ENCODE assay signal across 9 cellular contexts in genomic region chr22:29305836-29306174, GRCh38. TPM values are rescaled to one million over a fixed set of nuclear protein-coding genes. Genes with fewer than 3 reads are reported as not detected.
A peak's percentile ranks its signal among the peaks of the same experiment; 100 is the strongest.
DNase-seq lines count a peak whose midpoint lies in the region; ATAC-seq and TF ChIP-seq lines count a peak whose summit lies in the region.
"Had no signal": no experiment of that assay in that cellular context is flagged by ENCODE, and none has a peak within 500 bp of the region (broad histone marks: within the 10 kb centered on the region; RNA-seq: fewer than 3 reads in every experiment).

No MANE protein-coding gene starts in this region.

- peak overlapping the region; percentile 55 for H2AFZ ChIP-seq in mesenchymal stem cell (ENCODE audit: low read depth, low read length)

- H3K9ac ChIP-seq in adipocyte (ENCODE audit: low read length) (no peak overlapping the region), mesenchymal stem cell (ENCODE audit: low read length) (no peak overlapping the region)

- peaks cover 11% of the 10 kb centered on the region for H3K79me1 ChIP-seq in mesenchymal stem cell (replicated peaks; ENCODE audit: low read length, poor library complexity, severe bottlenecking)

- H2BK15ac ChIP-seq in mesenchymal stem cell (ENCODE audit: low read depth, poor library complexity, severe bottlenecking) = no peak overlapping the region

- H3K4ac ChIP-seq in mesenchymal stem cell (ENCODE audit: low read depth in 1 of 2, low read length in 2 of 2) = peak overlapping the region in 1 of 2 experiments; percentile 87

- peak overlapping the region in 1 of 2 experiments; percentile 82 for H2BK12ac ChIP-seq in mesenchymal stem cell (ENCODE audit: low read length in 2 of 2)

- H4K8ac ChIP-seq in mesenchymal stem cell (ENCODE audit: low read length) = no peak overlapping the region

- H3K36me3 ChIP-seq in adipocyte (ENCODE audit: control insufficient read depth, insufficient read depth, low read length, severe bottlenecking) (peaks cover 3% of the 10 kb centered on the region), mesenchymal stem cell (ENCODE audit: control insufficient read depth in 1 of 2, insufficient read depth in 2 of 2, low read depth in 1 of 2, low read length in 2 of 2) (peaks cover 4 to 36% of the 10 kb centered on the region in 2 experiments), upper lobe of right lung (peaks cover 3% of the 10 kb centered on the region)

- no peak overlapping the region for H3K14ac ChIP-seq in mesenchymal stem cell (ENCODE audit: low read length in 2 of 2)

- H3K4me2 ChIP-seq in mesenchymal stem cell (ENCODE audit: low read length, poor library complexity, severe bottlenecking) = no peak overlapping the region

- intact Hi-C loops in right cardiac atrium (cut with DNase I) (loop anchor here in 2 of 4 donors (5.0 kb wide), 2 partner anchors 34 to 51 kb away; no protein-coding TSS in a partner anchor), cardiac septum (cut with DNase I) (loop anchor here (2.0 to 5.0 kb wide), 3 partner anchors 37 to 83 kb away; partner anchors contain the start of genes AP1B1 and EWSR1), upper lobe of right lung (cut with DNase I) (no loop called here)

- H2BK5ac ChIP-seq in mesenchymal stem cell (ENCODE audit: low read depth, low read length, poor library complexity, severe bottlenecking) = no peak overlapping the region

- H3K27ac ChIP-seq in right cardiac atrium (ENCODE audit: low read length) = peak overlapping the region; percentile 19
- H3K27ac ChIP-seq in mesenchymal stem cell (ENCODE audit: low read length, poor library complexity, severe bottlenecking) = no peak overlapping the region
- no peak overlapping the region for H3K27ac ChIP-seq in upper lobe of right lung

- DNase-seq in right cardiac atrium (no peak), cardiac septum (ENCODE audit: low spot score) (no peak), adipocyte (ENCODE audit: low read depth) (no peak), mesenchymal stem cell (no peak), upper lobe of right lung (no peak), NCI-H187 (lab: John Stamatoyannopoulos, UW) (no peak)

- H2BK120ac ChIP-seq in mesenchymal stem cell (ENCODE audit: low read depth, low read length) = no peak overlapping the region

- no peaks in the 10 kb centered on the region for H3K9me3 ChIP-seq in right cardiac atrium (ENCODE audit: control insufficient read depth, low read length)
- H3K9me3 ChIP-seq in adipocyte (ENCODE audit: control insufficient read depth, low read length) = no peaks in the 10 kb centered on the region
- H3K9me3 ChIP-seq in mesenchymal stem cell (ENCODE audit: control insufficient read depth, low read length) = no peaks in the 10 kb centered on the region
- H3K9me3 ChIP-seq in upper lobe of right lung = no peaks in the 10 kb centered on the region

- ATAC-seq in right cardiac atrium (no peak), upper lobe of right lung (no peak), HG02588 (IDR thresholded peaks at IDR 0.05; ENCODE audit: unreplicated experiment) (no peak), HG03469 (IDR thresholded peaks at IDR 0.05; ENCODE audit: unreplicated experiment) (no peak)

- 53% methylated on average over 7 of the region's 7 CpGs for WGBS in right cardiac atrium
- 64% methylated on average over 7 of the region's 7 CpGs for WGBS in mesenchymal stem cell

- no peak for TF ChIP-seq CTCF in upper lobe of right lung (IDR thresholded peaks at IDR 0.05)

- H4K91ac ChIP-seq in mesenchymal stem cell (ENCODE audit: low read length) = peak overlapping the region; percentile 73

- H3K4me3 ChIP-seq in right cardiac atrium (ENCODE audit: low read length) (no peak overlapping the region), adipocyte (ENCODE audit: low read length) (peak overlapping the region; percentile 95), mesenchymal stem cell (ENCODE audit: insufficient read depth in 1 of 2, low read depth in 1 of 2, low read length in 2 of 2) (no peak overlapping the region), upper lobe of right lung (peak overlapping the region; percentile 85)

- H3K18ac ChIP-seq in mesenchymal stem cell (ENCODE audit: low read depth in 1 of 2, low read length in 2 of 2) = peak overlapping the region in 1 of 2 experiments; percentile 79

- H2AK5ac ChIP-seq in mesenchymal stem cell (ENCODE audit: low read length, severe bottlenecking) = no peak overlapping the region

- H3K4me1 ChIP-seq in right cardiac atrium (ENCODE audit: control insufficient read depth, insufficient read depth, low read length) = peaks cover 19% of the 10 kb centered on the region
- peaks cover 31% of the 10 kb centered on the region for H3K4me1 ChIP-seq in adipocyte (ENCODE audit: control insufficient read depth, insufficient read depth, low read length)
- peaks cover 48% of the 10 kb centered on the region for H3K4me1 ChIP-seq in mesenchymal stem cell (ENCODE audit: control insufficient read depth, insufficient read depth, low read depth, low read length)
- H3K4me1 ChIP-seq in upper lobe of right lung = peaks cover 43% of the 10 kb centered on the region

- H3K23ac ChIP-seq in mesenchymal stem cell (ENCODE audit: low read length in 2 of 2) = no peak overlapping the region

- H3K27me3 ChIP-seq in right cardiac atrium (ENCODE audit: control insufficient read depth, insufficient read depth) = no peaks in the 10 kb centered on the region
- no peaks in the 10 kb centered on the region for H3K27me3 ChIP-seq in adipocyte (replicated peaks; ENCODE audit: control insufficient read depth, insufficient read depth, low read length)
- no peaks in the 10 kb centered on the region for H3K27me3 ChIP-seq in mesenchymal stem cell (ENCODE audit: control insufficient read depth in 1 of 2, insufficient read depth in 1 of 2, low read length in 2 of 2)
- H3K27me3 ChIP-seq in upper lobe of right lung = no peaks in the 10 kb centered on the region

RNA-seq across cellular contexts. Expression of gene GAS2L1, which starts 0.6 kb away (rescaled TPM):
- 10 to 100 TPM; 17.1 to 25.7 (median 22.6) TPM for total RNA-seq in right cardiac atrium
- 16.9 TPM for polyA plus RNA-seq in right cardiac atrium
- 13.0 TPM for total RNA-seq in cardiac septum
- polyA plus RNA-seq in mesenchymal stem cell (2013, experiment 1 of 2) = 21.8 TPM
- 22.6 TPM for polyA plus RNA-seq in mesenchymal stem cell (2013, experiment 2 of 2)
- 27.2 TPM for total RNA-seq in upper lobe of right lung

RNA-seq across cellular contexts. Expression of gene RASL10A, which starts 9.7 kb away (rescaled TPM):
- 1 to 10 TPM; 1.1 to 2.9 (median 1.6) TPM for total RNA-seq in right cardiac atrium
- polyA plus RNA-seq in right cardiac atrium = 1.2 TPM
- total RNA-seq in cardiac septum = 1.3 TPM
- 0.06 TPM for polyA plus RNA-seq in mesenchymal stem cell (2013, experiment 1 of 2)
- 0.04 TPM for polyA plus RNA-seq in mesenchymal stem cell (2013, experiment 2 of 2)
- total RNA-seq in upper lobe of right lung = 0.72 TPM
- total RNA-seq: SK-MEL-5 had no signal

RNA-seq across cellular contexts. Expression of gene EWSR1, which starts 37.7 kb away (rescaled TPM):
- total RNA-seq in right cardiac atrium = 100 to 1,000 TPM; 136 to 162 (median 151) TPM
- 119 TPM for polyA plus RNA-seq in right cardiac atrium
- total RNA-seq in cardiac septum = 138 TPM
- polyA plus RNA-seq in mesenchymal stem cell (2013, experiment 1 of 2) = 174 TPM
- 172 TPM for polyA plus RNA-seq in mesenchymal stem cell (2013, experiment 2 of 2)
- 149 TPM for total RNA-seq in upper lobe of right lung

RNA-seq across cellular contexts. Expression of gene RHBDD3, which starts 38.0 kb away (rescaled TPM):
- total RNA-seq in right cardiac atrium (10 to 100 TPM; 16.8 to 19.3 (median 17.8) TPM), cardiac septum (16.7 TPM), upper lobe of right lung (19.0 TPM)
- polyA plus RNA-seq in right cardiac atrium = 20.8 TPM
- 22.5 TPM for polyA plus RNA-seq in mesenchymal stem cell (2013, experiment 1 of 2)
- polyA plus RNA-seq in mesenchymal stem cell (2013, experiment 2 of 2) = 22.7 TPM

Comparison
In these comparisons a context has a peak if more than half of its experiments do, and no peak if none do; other contexts are left out.
1. H3K4me3 ChIP-seq: peak in adipocyte (single experiment) and upper lobe of right lung (single experiment); none in right cardiac atrium (single experiment) and mesenchymal stem cell (0 of 2).